14 cellular contexts compared by ENCODE assay signal in genomic region chr10:100339236-100339635, GRCh38. TPM values are rescaled to one million over a fixed set of nuclear protein-coding genes. Genes with fewer than 3 reads are reported as not detected.
DNase-seq lines count a peak whose midpoint lies in the region; ATAC-seq and TF ChIP-seq lines count a peak whose summit lies in the region.
"Had no signal": no experiment of that assay in that cellular context is flagged by ENCODE, and none has a peak within 500 bp of the region (broad histone marks: within the 10 kb centered on the region; RNA-seq: fewer than 3 reads in every experiment).

No MANE protein-coding gene starts in this region.

- H4K20me1 ChIP-seq in BLaER1 treated with 17β-estradiol and CSF1 and Interleukin-3, amounts not matched to agents 10 nM and 100 nM, result no peaks in the 10 kb centered on the region

- no peaks in the 10 kb centered on the region for H3K27me3 ChIP-seq in BLaER1 treated with 17β-estradiol and CSF1 and Interleukin-3, amounts not matched to agents 10 nM and 100 nM
- peaks cover 0 to 18% (median 0%) of the 10 kb centered on the region in 3 donors for H3K27me3 ChIP-seq in stomach

- H3K4me1 ChIP-seq in BLaER1 treated with 17β-estradiol and CSF1 and Interleukin-3, amounts not matched to agents 10 nM and 100 nM, result peaks cover 11 to 45% (median 15%) of the 10 kb centered on the region in 10 experiments
- H3K4me1 ChIP-seq in stomach, result peaks cover 0 to 10% (median 3%) of the 10 kb centered on the region in 4 donors

- no peak for TF ChIP-seq CTCF in HFFc6 (IDR thresholded peaks at IDR 0.05)
- no peak for TF ChIP-seq CTCF in stomach (IDR thresholded peaks at IDR 0.05)

- no peak for DNase-seq in HFFc6
- no peak for DNase-seq in NCI-H1694 treated with DMSO at 0.1 percent for 48 hours (lab: John Stamatoyannopoulos, UW)
- DNase-seq in stomach, result no peak
- DNase-seq: activated CD4-positive, alpha-beta T cell treated with anti-CD3 and anti-CD28 coated beads for 1 hour; activated naive CD4-positive, alpha-beta T cell treated with Interleukin-2 at 50 U/mL for 16 hours; endodermal cell; stimulated activated CD4-positive, alpha-beta T cell treated with anti-CD3 and anti-CD28 coated beads, Interleukin-12 subunit alpha, Interleukin-12 subunit beta, amount 100 ng/mL, for 4 hours; stimulated activated naive CD8-positive, alpha-beta T cell treated with anti-CD3 and anti-CD28 coated beads, Interleukin-15, amount 100 ng/mL, for 72 hours had no signal

- no peak overlapping the region for H3K4me3 Mint-ChIP-seq in activated T-helper 17 cell treated with anti-CD3 and anti-CD28 coated beads, Interleukin-2, amount 50 U/mL, for 72 hours
- H3K4me3 Mint-ChIP-seq in HFFc6, result no peak overlapping the region
- H3K4me3 Mint-ChIP-seq: endodermal cell; stimulated activated naive CD8-positive, alpha-beta T cell treated with anti-CD3 and anti-CD28 coated beads, Interleukin-15, amount 100 ng/mL, for 72 hours had no signal

- no peak for TF ChIP-seq EP300 in stomach (IDR thresholded peaks at IDR 0.05)

- peaks cover under 1% of the 10 kb centered on the region for H3K36me3 Mint-ChIP-seq in activated T-helper 17 cell treated with anti-CD3 and anti-CD28 coated beads, Interleukin-2, amount 50 U/mL, for 72 hours (ENCODE audit: low read depth)
- no peaks in the 10 kb centered on the region for H3K36me3 Mint-ChIP-seq in HFFc6 (ENCODE audit: low read depth)

- peak overlapping the region in 1 of 10 experiments; percentile 22; a peak in 1 of 20 replicates for H3K4me3 ChIP-seq in BLaER1 treated with 17β-estradiol and CSF1 and Interleukin-3, amounts not matched to agents 10 nM and 100 nM
- no peak overlapping the region for H3K4me3 ChIP-seq in stomach

- H3K4me1 Mint-ChIP-seq in activated T-helper 17 cell treated with anti-CD3 and anti-CD28 coated beads, Interleukin-2, amount 50 U/mL, for 72 hours, result peaks cover 2% of the 10 kb centered on the region
- H3K4me1 Mint-ChIP-seq in HFFc6 (ENCODE audit: low read depth), result peaks cover 10% of the 10 kb centered on the region; the same call in 1 of the 2 replicates

- H3K27ac Mint-ChIP-seq in activated T-helper 17 cell treated with anti-CD3 and anti-CD28 coated beads, Interleukin-2, amount 50 U/mL, for 72 hours, result peak overlapping the region; percentile 13
- H3K27ac Mint-ChIP-seq in HFFc6, result no peak overlapping the region
- H3K27ac Mint-ChIP-seq: endodermal cell had no signal

- 56 to 72% (median 61%) methylated on average over 5 of the region's 5 CpGs for WGBS in stomach, 5 donors

- ATAC-seq in GM19351 (IDR thresholded peaks at IDR 0.05; ENCODE audit: unreplicated experiment) (peak; percentile 65), HG03135 (IDR thresholded peaks at IDR 0.05; ENCODE audit: unreplicated experiment) (peak; percentile 44), GM18520 (IDR thresholded peaks at IDR 0.05; ENCODE audit: unreplicated experiment) (no peak)
- no peak for ATAC-seq in activated T-helper 17 cell treated with anti-CD3 and anti-CD28 coated beads, Interleukin-2, amount 50 U/mL, for 72 hours (replicated peaks)

- no peak for TF ChIP-seq POLR2A in stomach (IDR thresholded peaks at IDR 0.05)

- no peaks in the 10 kb centered on the region for H3K36me3 ChIP-seq in BLaER1 treated with 17β-estradiol and CSF1 and Interleukin-3, amounts not matched to agents 10 nM and 100 nM
- H3K36me3 ChIP-seq in stomach, result no peaks in the 10 kb centered on the region

- H3K9me3 ChIP-seq in BLaER1 treated with 17β-estradiol and CSF1 and Interleukin-3, amounts not matched to agents 10 nM and 100 nM (replicated peaks in 1 of 11), result no peaks in the 10 kb centered on the region
- no peaks in the 10 kb centered on the region for H3K9me3 ChIP-seq in stomach

- H3K9me3 Mint-ChIP-seq in activated T-helper 17 cell treated with anti-CD3 and anti-CD28 coated beads, Interleukin-2, amount 50 U/mL, for 72 hours, result no peaks in the 10 kb centered on the region
- no peaks in the 10 kb centered on the region for H3K9me3 Mint-ChIP-seq in HFFc6
- H3K9me3 Mint-ChIP-seq: endodermal cell; stimulated activated naive CD8-positive, alpha-beta T cell treated with anti-CD3 and anti-CD28 coated beads, Interleukin-15, amount 100 ng/mL, for 72 hours had no signal

- no peaks in the 10 kb centered on the region for H3K27me3 Mint-ChIP-seq in activated T-helper 17 cell treated with anti-CD3 and anti-CD28 coated beads, Interleukin-2, amount 50 U/mL, for 72 hours
- H3K27me3 Mint-ChIP-seq in HFFc6 (ENCODE audit: insufficient read depth), result peaks cover 19% of the 10 kb centered on the region

- H3K27ac ChIP-seq in BLaER1 treated with 17β-estradiol and CSF1 and Interleukin-3, amounts not matched to agents 10 nM and 100 nM, result peak overlapping the region in 6 of 11 experiments; percentile 0 to 50 (median 38); a peak in 9 of 22 replicates
- no peak overlapping the region for H3K27ac ChIP-seq in stomach

- intact Hi-C loops in stomach (cut with DNase I; ENCODE audit: low total_unique reads), result loop anchor here (2.0 to 10.0 kb wide), 2 partner anchors 96 to 166 kb away; no protein-coding TSS in a partner anchor

- peak overlapping the region in 4 of 11 experiments; percentile 6 to 54 (median 30); a peak in 5 of 22 replicates for H3K9ac ChIP-seq in BLaER1 treated with 17β-estradiol and CSF1 and Interleukin-3, amounts not matched to agents 10 nM and 100 nM

- H3K4me2 ChIP-seq in BLaER1 treated with 17β-estradiol and CSF1 and Interleukin-3, amounts not matched to agents 10 nM and 100 nM, result peak overlapping the region; percentile 61 to 92 (median 73)

RNA-seq across cellular contexts. Expression of gene SCD, which starts 7.8 kb away (rescaled TPM):
- total RNA-seq in activated T-helper 17 cell treated with anti-CD3 and anti-CD28 coated beads, Interleukin-2, amount 50 U/mL, for 72 hours, result 100 to 1,000 TPM in 1 of 2 donors, 10 to 100 TPM in 1; 99.1 to 160 TPM
- total RNA-seq in HFFc6 (2021; fragmentation: NEBNext Ultra II Directional; extraction: Animal tissue kit (Norgen Biotek cat#: 25700)), result 10 to 100 TPM; 11.5 to 16.8 (median 14.9) TPM
- total RNA-seq in stomach, result 10 to 100 TPM in 3 of 5 donors, 1 to 10 TPM in 2; 2.3 to 36.2 (median 28.5) TPM
- 10 to 100 TPM in 2 of 3 donors, 1 to 10 TPM in 1; 5.5 to 19.1 (median 16.6) TPM for polyA plus RNA-seq in stomach

RNA-seq across cellular contexts. Expression of gene PKD2L1, which starts 9.2 kb away (rescaled TPM):
- total RNA-seq in activated T-helper 17 cell treated with anti-CD3 and anti-CD28 coated beads, Interleukin-2, amount 50 U/mL, for 72 hours, result under 1 TPM; 0.30 to 0.66 TPM
- total RNA-seq in HFFc6 (2021; fragmentation: NEBNext Ultra II Directional; extraction: Animal tissue kit (Norgen Biotek cat#: 25700)), result not detected
- total RNA-seq in stomach, result under 1 TPM in 1 of 5 donors, not detected in 4; 0.89 TPM
- polyA plus RNA-seq in stomach, result under 1 TPM in 1 of 3 donors, not detected in 2; 0.23 TPM
- total RNA-seq: endodermal cell, M059J had no signal

RNA-seq across cellular contexts. Expression of gene BLOC1S2, which starts 52.8 kb away (rescaled TPM):
- total RNA-seq in activated T-helper 17 cell treated with anti-CD3 and anti-CD28 coated beads, Interleukin-2, amount 50 U/mL, for 72 hours, result 10 to 100 TPM; 54.1 to 59.3 TPM
- total RNA-seq in HFFc6 (2021; fragmentation: NEBNext Ultra II Directional; extraction: Animal tissue kit (Norgen Biotek cat#: 25700)), result 10 to 100 TPM; 52.4 to 62.1 (median 55.0) TPM
- 10 to 100 TPM in 3 of 5 donors, under 1 TPM in 1, not detected in 1; 0.87 to 33.4 (median 17.6) TPM for total RNA-seq in stomach
- polyA plus RNA-seq in stomach, result 10 to 100 TPM; 37.6 to 51.0 (median 48.7) TPM

Comparison
In these comparisons a context has a peak if more than half of its experiments do, and no peak if none do; other contexts are left out.
1. H3K27ac ChIP-seq: peak in BLaER1 treated with 17β-estradiol and CSF1 and Interleukin-3, amounts not matched to agents 10 nM and 100 nM (6 of 11); none in stomach (0 of 5).
2. ATAC-seq: peak in GM19351 (single experiment) and HG03135 (single experiment); none in activated T-helper 17 cell treated with anti-CD3 and anti-CD28 coated beads, Interleukin-2, amount 50 U/mL, for 72 hours (single experiment) and GM18520 (single experiment).